ENCODE assay signal across 8 cellular contexts in genomic region chr5:157743163-157744054, GRCh38.
DNase-seq lines count a peak whose midpoint lies in the region; ATAC-seq and TF ChIP-seq lines count a peak whose summit lies in the region.

LSM11 (plus strand) TSS chr5:157743712; CDS start chr5:157743751, 39 bp downstream.

- peak; percentile 53 for TF ChIP-seq POLR2A in erythroblast (IDR thresholded peaks at IDR 0.05; ENCODE audit: low read length)

- H3K9me2 ChIP-seq in OCI-LY1 (ENCODE audit: low read depth, low read length), result no peaks in the 10 kb centered on the region

- peak within 1 kb of the TSS; percentile 94 for H3K4me2 ChIP-seq in OCI-LY1 (ENCODE audit: low read length)

- H3K9ac ChIP-seq in HUES6 (ENCODE audit: low read length) (peak within 1 kb of the TSS; percentile 57), OCI-LY1 (ENCODE audit: low read length) (peak within 1 kb of the TSS; percentile 92), muscle layer of colon (ENCODE audit: low read length) (peak within 1 kb of the TSS; percentile 78)

- no peaks in the 10 kb centered on the region for H3K79me2 ChIP-seq in OCI-LY1 (ENCODE audit: insufficient read depth, low read length)

- peak; percentile 91 for ATAC-seq in GM21515 (IDR thresholded peaks at IDR 0.05; ENCODE audit: unreplicated experiment)

- H3K27me3 ChIP-seq in HUES6 (ENCODE audit: control insufficient read depth, insufficient read depth, low read length), result peaks cover 15% of the 10 kb centered on the region
- H3K27me3 ChIP-seq in OCI-LY1 (ENCODE audit: insufficient read depth, low read length), result no peaks in the 10 kb centered on the region
- H3K27me3 ChIP-seq in muscle layer of colon (ENCODE audit: control insufficient read depth in 1 of 2, insufficient read depth in 2 of 2, low read length in 2 of 2), result no peaks in the 10 kb centered on the region

- H3K36me3 ChIP-seq in HUES6 (ENCODE audit: control insufficient read depth, insufficient read depth, low read length) (peaks cover 14% of the 10 kb centered on the region), OCI-LY1 (ENCODE audit: insufficient read depth, low read length) (peaks cover 13% of the 10 kb centered on the region), muscle layer of colon (ENCODE audit: insufficient read depth, low read length) (peaks cover 16% of the 10 kb centered on the region)

- H3K9me3 ChIP-seq in HUES6 (ENCODE audit: control insufficient read depth, insufficient read depth, low read depth, low read length), result no peaks in the 10 kb centered on the region
- peaks cover 2% of the 10 kb centered on the region; the same call in 1 of the 2 replicates for H3K9me3 ChIP-seq in OCI-LY1 (ENCODE audit: low read length)
- H3K9me3 ChIP-seq in muscle layer of colon (ENCODE audit: low read length), result no peaks in the 10 kb centered on the region

- no peaks in the 10 kb centered on the region for H3F3A ChIP-seq in OCI-LY1 (ENCODE audit: insufficient read depth, low read length)

- H3K4me3 ChIP-seq in HUES6 (ENCODE audit: low read depth, low read length) (peak within 1 kb of the TSS; percentile 81), OCI-LY1 (ENCODE audit: low read depth, low read length, poor library complexity, severe bottlenecking) (peak within 1 kb of the TSS; percentile 96), muscle layer of colon (ENCODE audit: low read depth in 1 of 2, low read length in 2 of 2) (peak within 1 kb of the TSS; percentile 72 to 83)

- peak; percentile 98 for TF ChIP-seq CTCF in OCI-LY1 (IDR thresholded peaks at IDR 0.05; ENCODE audit: low read length)

- DNase-seq in DMS153 treated with DMSO at 0.1 percent for 48 hours (lab: John Stamatoyannopoulos, UW; ENCODE audit: unreplicated experiment) (peak; percentile 31), activated T-cell treated with anti-CD3 and anti-CD28 coated beads for 4 hours (peak; percentile 89), erythroblast (lab: John Stamatoyannopoulos, UW) (peak; percentile 90 to 94)
- peak; percentile 84 to 86 for DNase-seq in stimulated activated CD8-positive, alpha-beta memory T cell treated with anti-CD3 and anti-CD28 coated beads, Interleukin-7, amount 100 ng/mL, for 1 hour (ENCODE audit: low read depth in 2 of 2)

- peak within 1 kb of the TSS; percentile 82 for H2AFZ ChIP-seq in OCI-LY1 (ENCODE audit: low read length)

- H3K4me1 ChIP-seq in HUES6 (ENCODE audit: control insufficient read depth, insufficient read depth, low read length) (0 out of 2 replicates have a peak, but pooled peaks cover 7% of the 10 kb centered on the region), OCI-LY1 (ENCODE audit: insufficient read depth, low read length, severe bottlenecking) (peaks cover 30% of the 10 kb centered on the region), muscle layer of colon (ENCODE audit: insufficient read depth, low read length) (peaks cover 18% of the 10 kb centered on the region)

- H3K27ac ChIP-seq in HUES6 (ENCODE audit: low read depth, low read length) (no peak within 1 kb of the TSS), OCI-LY1 (ENCODE audit: low read depth, low read length, poor library complexity, severe bottlenecking) (no peak within 1 kb of the TSS), muscle layer of colon (ENCODE audit: low read depth, low read length) (peak within 1 kb of the TSS; percentile 55)

- H4K20me1 ChIP-seq in OCI-LY1 (ENCODE audit: insufficient read depth, low read length), result no peaks in the 10 kb centered on the region

Comparison
In these comparisons a context has a peak if more than half of its experiments do, and no peak if none do; other contexts are left out.
1. DNase-seq: peak in every context shown above with its lines; median percentile 92 in erythroblast; 89 in activated T-cell treated with anti-CD3 and anti-CD28 coated beads for 4 hours; 85 in stimulated activated CD8-positive, alpha-beta memory T cell treated with anti-CD3 and anti-CD28 coated beads, Interleukin-7, amount 100 ng/mL, for 1 hour; 31 in DMS153 treated with DMSO at 0.1 percent for 48 hours.